8 cellular contexts compared by ENCODE assay signal in genomic region chr17:57874434-57875108, GRCh38. TPM values are rescaled to one million over a fixed set of nuclear protein-coding genes. Genes with fewer than 3 reads are reported as not detected.
DNase-seq lines count a peak whose midpoint lies in the region; ATAC-seq, FAIRE-seq and TF ChIP-seq lines count a peak whose summit lies in the region.

No MANE protein-coding gene starts in this region.

- H3K36me3 ChIP-seq in bronchial epithelial cell (ENCODE audit: control insufficient read depth, insufficient read depth, low read length) = peaks cover 5% of the 10 kb centered on the region

- FAIRE-seq in RCC 7860 (lab: Jason Lieb, UNC) (peak; percentile 91), bronchial epithelial cell (lab: Jason Lieb, UNC) (no peak)

- in situ Hi-C loops in G401 (cut with HindIII; ENCODE audit: low sequenced_read_pairs) = no loop called here

- no peak for TF ChIP-seq CTCF in bronchial epithelial cell (IDR thresholded peaks at IDR 0.05; ENCODE audit: insufficient read depth, low read length, severe bottlenecking)

- DNase-seq in G401 (ENCODE audit: low spot score) (peak; percentile 89), RCC 7860 (ENCODE audit: low spot score) (peak; percentile 96), bronchial epithelial cell (ENCODE audit: low read depth) (peak; percentile 48), inferior parietal cortex (ENCODE audit: extremely low spot score) (peak; percentile 71), skeletal muscle cell (ENCODE audit: low read depth) (peak; percentile 84)

- H3K4me3 ChIP-seq in bronchial epithelial cell (ENCODE audit: low read depth, low read length) = no peak overlapping the region
- peak overlapping the region; percentile 20 for H3K4me3 ChIP-seq in skeletal muscle cell (ENCODE audit: low read depth, low read length)

- H3K27me3 ChIP-seq in bronchial epithelial cell (ENCODE audit: control insufficient read depth, insufficient read depth, low read length) = no peaks in the 10 kb centered on the region

- ATAC-seq in HG02623 (IDR thresholded peaks at IDR 0.05; ENCODE audit: unreplicated experiment) (no peak), GM21367 (IDR thresholded peaks at IDR 0.05; ENCODE audit: unreplicated experiment) (no peak), HG02763 (IDR thresholded peaks at IDR 0.05; ENCODE audit: unreplicated experiment) (no peak)

RNA-seq across cellular contexts. Expression of gene MRPS23, which starts 24.7 kb away (rescaled TPM):
- total RNA-seq in G401 (2014; rRNA removed; shearing (Covaris generic)) = 39.2 and 60.7 TPM in 2 replicates
- total RNA-seq in bronchial epithelial cell = 40.5 and 49.7 TPM in 2 replicates
